ENCODE assay signal across 8 cellular contexts in genomic region chr12:113298861-113299545, GRCh38. TPM values are rescaled to one million over a fixed set of nuclear protein-coding genes. Genes with fewer than 3 reads are reported as not detected.
A peak's percentile ranks its signal among the peaks of the same experiment; 100 is the strongest.
DNase-seq lines count a peak whose midpoint lies in the region; ATAC-seq and TF ChIP-seq lines count a peak whose summit lies in the region.

No MANE protein-coding gene starts in this region.

- H3K27ac Mint-ChIP-seq in activated T-helper 1 cell treated with anti-CD3 and anti-CD28 coated beads, Interleukin-12 subunit alpha, Interleukin-12 subunit beta, Interleukin-2, Interleukin-4 antibody, amounts not matched to agents 30 ng/mL and 10 ng/mL and 1 ng/mL, durations not matched to agents 14 hours and 24 hours and 36 hours = no peak overlapping the region

- H2AFZ ChIP-seq in Karpas-422 (ENCODE audit: low read length) = no peak overlapping the region

- no peaks in the 10 kb centered on the region for H3K9me3 Mint-ChIP-seq in activated T-helper 1 cell treated with anti-CD3 and anti-CD28 coated beads, Interleukin-12 subunit alpha, Interleukin-12 subunit beta, Interleukin-2, Interleukin-4 antibody, amounts not matched to agents 30 ng/mL and 10 ng/mL and 1 ng/mL, durations not matched to agents 14 hours and 24 hours and 36 hours

- peaks cover 27% of the 10 kb centered on the region for H3K4me1 ChIP-seq in Karpas-422 (ENCODE audit: low read length)
- H3K4me1 ChIP-seq in breast epithelium = peaks cover 7 to 10% of the 10 kb centered on the region in 2 donors
- H3K4me1 ChIP-seq in testis = peaks cover 40% of the 10 kb centered on the region

- H3K36me3 ChIP-seq in Karpas-422 (ENCODE audit: insufficient read depth, low read length) = peaks cover 3% of the 10 kb centered on the region; the same call in 1 of the 2 replicates
- peaks cover 5% of the 10 kb centered on the region for H3K36me3 ChIP-seq in breast epithelium
- H3K36me3 ChIP-seq in testis (ENCODE audit: low read depth, missing control alignments) = no peaks in the 10 kb centered on the region

- DNase-seq in Karpas-422 (peak; percentile 62), breast epithelium (ENCODE audit: low spot score in 2 of 2) (peak in 1 of 2 donors; percentile 49), testis (no peak), MV-4-11 (lab: John Stamatoyannopoulos, UW) (no peak)
- DNase-seq in activated T-helper 1 cell treated with anti-CD3 and anti-CD28 coated beads, Interleukin-12 subunit alpha, Interleukin-12 subunit beta, Interleukin-2, Interleukin-4 antibody, amounts not matched to agents 30 ng/mL and 10 ng/mL and 1 ng/mL, durations not matched to agents 14 hours and 24 hours and 36 hours (ENCODE audit: low spot score) = no peak
- no peak for DNase-seq in stimulated activated CD4-positive, alpha-beta T cell treated with anti-CD3 and anti-CD28 coated beads, Interleukin-15, amount 100 ng/mL, for 24 hours

- H3K27me3 Mint-ChIP-seq in activated T-helper 1 cell treated with anti-CD3 and anti-CD28 coated beads, Interleukin-12 subunit alpha, Interleukin-12 subunit beta, Interleukin-2, Interleukin-4 antibody, amounts not matched to agents 30 ng/mL and 10 ng/mL and 1 ng/mL, durations not matched to agents 14 hours and 24 hours and 36 hours (ENCODE audit: insufficient read depth) = peaks cover 2% of the 10 kb centered on the region

- H3K27me3 ChIP-seq in Karpas-422 (ENCODE audit: low read length) = no peaks in the 10 kb centered on the region
- H3K27me3 ChIP-seq in breast epithelium = no peaks in the 10 kb centered on the region
- H3K27me3 ChIP-seq in layer of hippocampus (ENCODE audit: control insufficient read depth, insufficient read depth, low read length) = no peaks in the 10 kb centered on the region
- H3K27me3 ChIP-seq in testis = no peaks in the 10 kb centered on the region

- no peak overlapping the region for H3K4me3 Mint-ChIP-seq in activated T-helper 1 cell treated with anti-CD3 and anti-CD28 coated beads, Interleukin-12 subunit alpha, Interleukin-12 subunit beta, Interleukin-2, Interleukin-4 antibody, amounts not matched to agents 30 ng/mL and 10 ng/mL and 1 ng/mL, durations not matched to agents 14 hours and 24 hours and 36 hours

- 63 to 87% methylated on average over 17 to 20 of the region's 20 CpGs for WGBS in testis, 2 donors

- no peaks in the 10 kb centered on the region; the same call in 1 of the 2 replicates for H4K20me1 ChIP-seq in Karpas-422 (ENCODE audit: insufficient read depth, low read depth, low read length)

- intact Hi-C loops in breast epithelium (cut with DNase I; ENCODE audit: low total_unique reads) (loop anchor here (10.0 kb wide), 1 partner anchor 656 kb away; no protein-coding TSS in a partner anchor), testis (cut with DNase I; ENCODE audit: low total_unique reads) (no loop called here)
- intact Hi-C loops in activated T-helper 1 cell treated with anti-CD3 and anti-CD28 coated beads, Interleukin-12 subunit alpha, Interleukin-12 subunit beta, Interleukin-2, Interleukin-4 antibody, amounts not matched to agents 30 ng/mL and 10 ng/mL and 1 ng/mL, durations not matched to agents 14 hours and 24 hours and 36 hours (cut with micrococcal nuclease) = no loop called here

- H3K4me3 ChIP-seq in Karpas-422 (ENCODE audit: low read length) (no peak overlapping the region), breast epithelium (no peak overlapping the region), testis (no peak overlapping the region)

- H3K4me1 Mint-ChIP-seq in activated T-helper 1 cell treated with anti-CD3 and anti-CD28 coated beads, Interleukin-12 subunit alpha, Interleukin-12 subunit beta, Interleukin-2, Interleukin-4 antibody, amounts not matched to agents 30 ng/mL and 10 ng/mL and 1 ng/mL, durations not matched to agents 14 hours and 24 hours and 36 hours (ENCODE audit: low read depth) = peaks cover 16% of the 10 kb centered on the region

- ATAC-seq in GM19455 (IDR thresholded peaks at IDR 0.05; ENCODE audit: unreplicated experiment) = no peak

- peak overlapping the region; percentile 53 for H3K27ac ChIP-seq in Karpas-422 (ENCODE audit: low read length)
- peak overlapping the region; percentile 59 to 87 for H3K27ac ChIP-seq in breast epithelium
- H3K27ac ChIP-seq in layer of hippocampus (ENCODE audit: low read depth, low read length) = peak overlapping the region; percentile 68
- H3K27ac ChIP-seq in testis = peak overlapping the region; percentile 29 to 77

- H3K9me3 ChIP-seq in Karpas-422 (ENCODE audit: low read length) (no peaks in the 10 kb centered on the region), breast epithelium (no peaks in the 10 kb centered on the region), testis (no peaks in the 10 kb centered on the region)

- H3K9ac ChIP-seq in Karpas-422 (ENCODE audit: low read length) = no peak overlapping the region; the same call in 1 of the 2 replicates

- H3K4me2 ChIP-seq in Karpas-422 (ENCODE audit: low read depth, low read length, poor library complexity, severe bottlenecking) = peak overlapping the region; percentile 41

- no peaks in the 10 kb centered on the region for H3K9me2 ChIP-seq in Karpas-422 (replicated peaks; ENCODE audit: insufficient read depth, low read length)

- no peaks in the 10 kb centered on the region for H3K79me2 ChIP-seq in Karpas-422 (ENCODE audit: low read length)

- TF ChIP-seq CTCF in breast epithelium (IDR thresholded peaks at IDR 0.05) = peak in 1 of 3 donors; percentile 12
- no peak for TF ChIP-seq CTCF in testis (IDR thresholded peaks at IDR 0.05)

- TF ChIP-seq POLR2A in breast epithelium (IDR thresholded peaks at IDR 0.05) = no peak
- no peak for TF ChIP-seq POLR2A in testis (IDR thresholded peaks at IDR 0.05)

- peaks cover 26% of the 10 kb centered on the region for H3K36me3 Mint-ChIP-seq in activated T-helper 1 cell treated with anti-CD3 and anti-CD28 coated beads, Interleukin-12 subunit alpha, Interleukin-12 subunit beta, Interleukin-2, Interleukin-4 antibody, amounts not matched to agents 30 ng/mL and 10 ng/mL and 1 ng/mL, durations not matched to agents 14 hours and 24 hours and 36 hours (ENCODE audit: low read depth)

RNA-seq across cellular contexts. Expression of gene SLC8B1, which starts 35.9 kb away (rescaled TPM):
- total RNA-seq in Karpas-422 (2014; rRNA removed; shearing (Covaris generic); ENCODE audit: low replicate concordance) = 5.9 and 9.0 TPM in 2 replicates
- 10 to 100 TPM; 32.6 to 36.1 (median 35.4) TPM for total RNA-seq in breast epithelium
- total RNA-seq in testis = 10 to 100 TPM; 78.0 to 88.3 TPM
- 41.2 TPM for polyA plus RNA-seq in testis (ENCODE audit: insufficient read depth, low read depth, low replicate concordance)
- 21.2 TPM in 2 replicates for total RNA-seq in activated T-helper 1 cell treated with anti-CD3 and anti-CD28 coated beads, Interleukin-12 subunit alpha, Interleukin-12 subunit beta, Interleukin-2, Interleukin-4 antibody, amounts not matched to agents 30 ng/mL and 10 ng/mL and 1 ng/mL, durations not matched to agents 14 hours and 24 hours and 36 hours

RNA-seq across cellular contexts. Expression of gene PLBD2, which starts 59.4 kb away (rescaled TPM):
- total RNA-seq in Karpas-422 (2014; rRNA removed; shearing (Covaris generic); ENCODE audit: low replicate concordance) = 6.5 and 11.8 TPM in 2 replicates
- total RNA-seq in breast epithelium (10 to 100 TPM; 15.4 to 59.8 (median 26.9) TPM), testis (100 to 1,000 TPM; 120 to 126 TPM)
- polyA plus RNA-seq in testis (ENCODE audit: insufficient read depth, low read depth, low replicate concordance) = 110 TPM
- total RNA-seq in activated T-helper 1 cell treated with anti-CD3 and anti-CD28 coated beads, Interleukin-12 subunit alpha, Interleukin-12 subunit beta, Interleukin-2, Interleukin-4 antibody, amounts not matched to agents 30 ng/mL and 10 ng/mL and 1 ng/mL, durations not matched to agents 14 hours and 24 hours and 36 hours = 15.3 and 16.3 TPM in 2 replicates
